ENCODE assay signal across 1 cellular context in genomic region chr6:158058156-158058723, GRCh38.
TF ChIP-seq lines count a peak whose summit lies in the region.

No MANE protein-coding gene starts in this region.

TF ChIP-seq in HCT116, 20 proteins besides CTCF, POLR2A, EP300 and RAD21 (continued from another document):
- TF ChIP-seq POLR2AphosphoS5 (IDR thresholded peaks at IDR 0.05; ENCODE audit: low read depth, low read length) (no peak), SIN3A (IDR thresholded peaks at IDR 0.05; ENCODE audit: low read depth) (no peak), JUND (IDR thresholded peaks at IDR 0.05) (no peak), SP1 (IDR thresholded peaks at IDR 0.05; ENCODE audit: low read depth) (no peak), TCF7L2 (IDR thresholded peaks at IDR 0.05; ENCODE audit: borderline replicate concordance, extremely low read depth, insufficient read depth, insufficient read length) (no peak)
